Comparison of ENCODE assay signal across 27 cellular contexts in genomic region chr3:120659834-120660233, GRCh38. TPM values are rescaled to one million over a fixed set of nuclear protein-coding genes. Genes with fewer than 3 reads are reported as not detected.
"Had no signal": no experiment of that assay in that cellular context is flagged by ENCODE, and none has a peak within 500 bp of the region (broad histone marks: within the 10 kb centered on the region; RNA-seq: fewer than 3 reads in every experiment).

No MANE protein-coding gene starts in this region.

- H3K4me3 Mint-ChIP-seq: dendritic cell treated with granulocyte-macrophage colony-stimulating factor and Interleukin-4, amounts not matched to agents 40 ng/mL and 50 ng/mL, for 4 days; effector memory CD8-positive, alpha-beta T cell; endodermal cell; mesothelial cell of epicardium; naive B cell; naive thymus-derived CD8-positive, alpha-beta T cell had no signal

- H3K9me3 ChIP-seq: esophagus squamous epithelium, gastrocnemius medialis, heart right ventricle, left lung, lower lobe of right lung, mucosa of descending colon had no signal

- H3K9me3 Mint-ChIP-seq: dendritic cell treated with granulocyte-macrophage colony-stimulating factor and Interleukin-4, amounts not matched to agents 40 ng/mL and 50 ng/mL, for 4 days; effector memory CD8-positive, alpha-beta T cell had no signal

- DNase-seq: cortex of kidney; effector CD8-positive, alpha-beta T cell; effector memory CD8-positive, alpha-beta T cell; endodermal cell; erythroblast; esophagus squamous epithelium; foreskin fibroblast; foreskin melanocyte; gastrocnemius medialis; glutamatergic neuron; head of caudate nucleus; heart right ventricle; hippocampal formation; left cardiac atrium; left lung; left ventricle myocardium superior; lower lobe of right lung; mesenchymal stem cell; mucosa of descending colon; naive B cell; naive thymus-derived CD8-positive, alpha-beta T cell had no signal

- ATAC-seq: effector memory CD8-positive, alpha-beta T cell; esophagus mucosa; gastrocnemius medialis; heart right ventricle; left cardiac atrium; left lung; left ventricle myocardium superior; lower lobe of right lung; naive thymus-derived CD8-positive, alpha-beta T cell had no signal

- H3K27ac Mint-ChIP-seq: dendritic cell treated with granulocyte-macrophage colony-stimulating factor and Interleukin-4, amounts not matched to agents 40 ng/mL and 50 ng/mL, for 4 days; effector memory CD8-positive, alpha-beta T cell; endodermal cell; mesothelial cell of epicardium had no signal

- H3K4me1 ChIP-seq: gastrocnemius medialis, heart right ventricle, left lung, lower lobe of right lung had no signal

- H3K27me3 ChIP-seq: gastrocnemius medialis, heart right ventricle, left lung had no signal

- H3K36me3 Mint-ChIP-seq: mesothelial cell of epicardium had no signal

- H3K36me3 ChIP-seq: esophagus squamous epithelium, gastrocnemius medialis, heart right ventricle, left lung, lower lobe of right lung had no signal

- H3K4me3 ChIP-seq: esophagus squamous epithelium, gastrocnemius medialis, heart right ventricle, left lung, lower lobe of right lung, mucosa of descending colon had no signal

- H3K4me1 Mint-ChIP-seq: mesothelial cell of epicardium, naive B cell had no signal

- H3K27ac ChIP-seq: epithelial cell of prostate, esophagus squamous epithelium, gastrocnemius medialis, heart right ventricle, left lung, lower lobe of right lung had no signal

RNA-seq across cellular contexts. Expression of gene HGD, which starts 22.2 kb away (rescaled TPM):
- total RNA-seq: endodermal cell, esophagus mucosa, left ventricle myocardium superior, lower leg skin, myocyte had no signal
